In genomic region chr4:78864405-78865024, GRCh38 we compare ENCODE assay signal across 8 cellular contexts.
DNase-seq lines count a peak whose midpoint lies in the region; ATAC-seq and TF ChIP-seq lines count a peak whose summit lies in the region.

No MANE protein-coding gene starts in this region.

- ATAC-seq in GM19043 (IDR thresholded peaks at IDR 0.05; ENCODE audit: low read depth, unreplicated experiment) (peak; percentile 50), left lung (peak; percentile 88), upper lobe of left lung (ENCODE audit: low FRiP score in 2 of 2) (peak in 1 of 2 donors; percentile 80), GM19455 (IDR thresholded peaks at IDR 0.05; ENCODE audit: unreplicated experiment) (no peak)

- TF ChIP-seq CTCF in LNCAP (IDR thresholded peaks at IDR 0.05), result peak; percentile 73
- TF ChIP-seq CTCF in choroid plexus epithelial cell (conservative IDR thresholded peaks at IDR 0.05; ENCODE audit: low read depth, low read length), result peak; percentile 67
- peak; percentile 64 to 83 for TF ChIP-seq CTCF in left lung (IDR thresholded peaks at IDR 0.05)
- peak; percentile 58 to 72 (median 67) for TF ChIP-seq CTCF in upper lobe of left lung (IDR thresholded peaks at IDR 0.05)

- no peak for TF ChIP-seq EP300 in upper lobe of left lung (IDR thresholded peaks at IDR 0.05)

- intact Hi-C loops in left lung (cut with DNase I), result loop anchor here in 1 of 2 donors (5.0 kb wide), 1 partner anchor 252 kb away; no protein-coding TSS in a partner anchor

- no peak overlapping the region for H3K4me3 ChIP-seq in choroid plexus epithelial cell (ENCODE audit: low read depth, low read length)
- H3K4me3 ChIP-seq in left lung, result no peak overlapping the region
- no peak overlapping the region for H3K4me3 ChIP-seq in upper lobe of left lung

- H3K27me3 ChIP-seq in left lung, result no peaks in the 10 kb centered on the region
- no peaks in the 10 kb centered on the region for H3K27me3 ChIP-seq in upper lobe of left lung

- peak; percentile 63 for DNase-seq in CMK (ENCODE audit: low read depth)
- DNase-seq in OCI-M1 (lab: John Stamatoyannopoulos, UW), result peak; percentile 83
- peak; percentile 93 for DNase-seq in choroid plexus epithelial cell (ENCODE audit: low read depth)
- no peak for DNase-seq in left lung
- no peak for DNase-seq in upper lobe of left lung

- H3K9me3 ChIP-seq in left lung, result no peaks in the 10 kb centered on the region
- H3K9me3 ChIP-seq in upper lobe of left lung, result no peaks in the 10 kb centered on the region

- no peaks in the 10 kb centered on the region for H3K4me1 ChIP-seq in left lung
- no peaks in the 10 kb centered on the region for H3K4me1 ChIP-seq in upper lobe of left lung

- 33 to 35% methylated on average over 3 of the region's 3 CpGs for WGBS in upper lobe of left lung, 2 donors

- peaks cover 0 to 46% of the 10 kb centered on the region in 2 donors for H3K36me3 ChIP-seq in left lung
- peaks cover 0 to 19% (median 6%) of the 10 kb centered on the region in 4 donors for H3K36me3 ChIP-seq in upper lobe of left lung

- no peak overlapping the region for H3K27ac ChIP-seq in left lung
- H3K27ac ChIP-seq in upper lobe of left lung, result no peak overlapping the region

- no peak for TF ChIP-seq POLR2A in upper lobe of left lung (IDR thresholded peaks at IDR 0.05)

Comparison
In these comparisons a context has a peak if more than half of its experiments do, and no peak if none do; other contexts are left out.
1. DNase-seq: peak in CMK (single experiment), OCI-M1 (single experiment) and choroid plexus epithelial cell (single experiment); none in left lung (0 of 2) and upper lobe of left lung (0 of 2).
2. Peak in every context shown above with its lines, with median percentiles within 50 percentile points of each other: CTCF ChIP-seq.